In genomic region chr17:30707724-30708240, GRCh38 we compare ENCODE assay signal across 8 cellular contexts.
DNase-seq lines count a peak whose midpoint lies in the region; ATAC-seq, FAIRE-seq and TF ChIP-seq lines count a peak whose summit lies in the region.
"Not testable (repeated sequence)": the region's sequence is repeated elsewhere in the genome, so short reads cannot be mapped to it uniquely, and the experiment has no call there.

No MANE protein-coding gene starts in this region.

- CTCF ChIA-PET in Panc1 (lab: Charles Lee), result not testable (repeated sequence)

- WGBS in endodermal cell (ENCODE audit: insufficient coverage in 1 of 2, insufficient read length in 1 of 2), 2 experiments, result 0 to 3% methylated on average over 10 to 18 of the region's 18 CpGs

- peak overlapping the region; percentile 94 for H3K4me2 ChIP-seq in parathyroid adenoma (ENCODE audit: low read length)

- TSS peak; percentile 91 for BruUV-seq in Panc1 (replicated peaks; lab: Mats Ljungman, UMichigan)

- not testable (repeated sequence) for H3K27me3 ChIP-seq in Panc1 (ENCODE audit: control insufficient read depth, insufficient read depth, low read length); endodermal cell (ENCODE audit: control insufficient read depth, insufficient read depth, low read length, poor library complexity, severe bottlenecking); parathyroid adenoma (ENCODE audit: control insufficient read depth, insufficient read depth, low read length); vagina

- H3K9ac ChIP-seq in endodermal cell (ENCODE audit: extremely low read depth, low read length, poor library complexity, severe bottlenecking), result peak overlapping the region; percentile 78
- peak overlapping the region in 1 of 2 donors; percentile 46 for H3K9ac ChIP-seq in kidney (ENCODE audit: low read length in 2 of 2)
- H3K9ac ChIP-seq in parathyroid adenoma, result not testable (repeated sequence)

- peaks cover 19% of the 10 kb centered on the region for H3K4me1 Mint-ChIP-seq in activated T-helper 1 cell treated with anti-CD3 and anti-CD28 coated beads, Interleukin-12 subunit alpha, Interleukin-12 subunit beta, Interleukin-2, Interleukin-4 antibody, amounts not matched to agents 30 ng/mL and 10 ng/mL and 1 ng/mL, durations not matched to agents 14 hours and 24 hours and 36 hours (ENCODE audit: low read depth)
- peaks cover 27% of the 10 kb centered on the region for H3K4me1 Mint-ChIP-seq in endodermal cell

- peak; percentile 33; the same call in 1 of the 2 replicates for ATAC-seq in Panc1

- not testable (repeated sequence) for TF ChIP-seq POLR2A in vagina (IDR thresholded peaks at IDR 0.05)

- peak; percentile 75 for DNase-seq in G401 (ENCODE audit: low spot score)
- DNase-seq in Kasumi-1 (lab: John Stamatoyannopoulos, UW), result peak; percentile 59 to 79
- not testable (repeated sequence) for DNase-seq in Panc1 (ENCODE audit: low read depth, low spot score); activated T-helper 1 cell treated with anti-CD3 and anti-CD28 coated beads, Interleukin-12 subunit alpha, Interleukin-12 subunit beta, Interleukin-2, Interleukin-4 antibody, amounts not matched to agents 30 ng/mL and 10 ng/mL and 1 ng/mL, durations not matched to agents 14 hours and 24 hours and 36 hours (ENCODE audit: low spot score); endodermal cell; kidney; vagina (ENCODE audit: extremely low spot score in 2 of 2)

- H3K9me3 ChIP-seq in Panc1 (ENCODE audit: control insufficient read depth, insufficient read depth, low read depth, low read length); endodermal cell (ENCODE audit: control insufficient read depth, low read length); kidney (ENCODE audit: control insufficient read depth in 1 of 2, low read length in 2 of 2); parathyroid adenoma (ENCODE audit: control insufficient read depth, low read length); vagina: not testable (repeated sequence)

- peak overlapping the region; percentile 99 for H2AFZ ChIP-seq in parathyroid adenoma

- peaks cover 66% of the 10 kb centered on the region for H3K27me3 Mint-ChIP-seq in activated T-helper 1 cell treated with anti-CD3 and anti-CD28 coated beads, Interleukin-12 subunit alpha, Interleukin-12 subunit beta, Interleukin-2, Interleukin-4 antibody, amounts not matched to agents 30 ng/mL and 10 ng/mL and 1 ng/mL, durations not matched to agents 14 hours and 24 hours and 36 hours (ENCODE audit: insufficient read depth)
- H3K27me3 Mint-ChIP-seq in endodermal cell (ENCODE audit: insufficient read depth), result peaks cover 21% of the 10 kb centered on the region

- in situ Hi-C loops in G401 (cut with HindIII; ENCODE audit: low sequenced_read_pairs); Panc1 (cut with HindIII; ENCODE audit: low pct_unique_long_range_greater_than_20kb, low sequenced_read_pairs): not testable (repeated sequence)

- not testable (repeated sequence) for FAIRE-seq in kidney (lab: Jason Lieb, UNC)

- peak overlapping the region; percentile 68 to 70 for H3K4me3 ChIP-seq in Panc1 (ENCODE audit: low read depth in 2 of 2, low read length in 2 of 2)
- peak overlapping the region; percentile 87 for H3K4me3 ChIP-seq in endodermal cell (ENCODE audit: low read length)
- peak overlapping the region; percentile 65 to 71 for H3K4me3 ChIP-seq in kidney (ENCODE audit: low read length in 2 of 2)
- peak overlapping the region; percentile 84 for H3K4me3 ChIP-seq in parathyroid adenoma (ENCODE audit: low read depth, low read length)
- peak overlapping the region; percentile 76 to 83 for H3K4me3 ChIP-seq in vagina

- not testable (repeated sequence) for TF ChIP-seq CTCF in Panc1 (IDR thresholded peaks at IDR 0.05); endodermal cell (conservative IDR thresholded peaks at IDR 0.05); kidney (IDR thresholded peaks at IDR 0.05; ENCODE audit: borderline replicate concordance, extremely low read depth, insufficient read depth); parathyroid adenoma (IDR thresholded peaks at IDR 0.05); vagina (IDR thresholded peaks at IDR 0.05)

- peak overlapping the region; percentile 88 for H3K4me3 Mint-ChIP-seq in activated T-helper 1 cell treated with anti-CD3 and anti-CD28 coated beads, Interleukin-12 subunit alpha, Interleukin-12 subunit beta, Interleukin-2, Interleukin-4 antibody, amounts not matched to agents 30 ng/mL and 10 ng/mL and 1 ng/mL, durations not matched to agents 14 hours and 24 hours and 36 hours
- H3K4me3 Mint-ChIP-seq in endodermal cell, result peak overlapping the region; percentile 85

- intact Hi-C loops in Panc1 (cut with micrococcal nuclease; ENCODE audit: unreplicated experiment); activated T-helper 1 cell treated with anti-CD3 and anti-CD28 coated beads, Interleukin-12 subunit alpha, Interleukin-12 subunit beta, Interleukin-2, Interleukin-4 antibody, amounts not matched to agents 30 ng/mL and 10 ng/mL and 1 ng/mL, durations not matched to agents 14 hours and 24 hours and 36 hours (cut with micrococcal nuclease); kidney (cut with DNase I); vagina (cut with DNase I): not testable (repeated sequence)

- peak overlapping the region; percentile 86 for H3K27ac ChIP-seq in Panc1 (ENCODE audit: low read length)
- H3K27ac ChIP-seq in endodermal cell (ENCODE audit: low read depth, low read length), result peak overlapping the region; percentile 91
- H3K27ac ChIP-seq in kidney (ENCODE audit: low read depth in 2 of 2, low read length in 2 of 2), result not testable (repeated sequence)
- peak overlapping the region; percentile 87 for H3K27ac ChIP-seq in parathyroid adenoma
- peak overlapping the region; percentile 45 for H3K27ac ChIP-seq in vagina

- H3K27ac Mint-ChIP-seq in activated T-helper 1 cell treated with anti-CD3 and anti-CD28 coated beads, Interleukin-12 subunit alpha, Interleukin-12 subunit beta, Interleukin-2, Interleukin-4 antibody, amounts not matched to agents 30 ng/mL and 10 ng/mL and 1 ng/mL, durations not matched to agents 14 hours and 24 hours and 36 hours, result peak overlapping the region; percentile 71
- peak overlapping the region; percentile 98 for H3K27ac Mint-ChIP-seq in endodermal cell

- not testable (repeated sequence) for H3K36me3 ChIP-seq in Panc1 (ENCODE audit: control insufficient read depth, insufficient read depth, low read length); endodermal cell (ENCODE audit: control insufficient read depth, insufficient read depth, low read length); kidney (ENCODE audit: control insufficient read depth in 1 of 2, insufficient read depth in 2 of 2, low read length in 2 of 2); parathyroid adenoma (ENCODE audit: control insufficient read depth, insufficient read depth, low read length); vagina

- not testable (repeated sequence) for H3K9me3 Mint-ChIP-seq in activated T-helper 1 cell treated with anti-CD3 and anti-CD28 coated beads, Interleukin-12 subunit alpha, Interleukin-12 subunit beta, Interleukin-2, Interleukin-4 antibody, amounts not matched to agents 30 ng/mL and 10 ng/mL and 1 ng/mL, durations not matched to agents 14 hours and 24 hours and 36 hours; endodermal cell

- H3K36me3 Mint-ChIP-seq in activated T-helper 1 cell treated with anti-CD3 and anti-CD28 coated beads, Interleukin-12 subunit alpha, Interleukin-12 subunit beta, Interleukin-2, Interleukin-4 antibody, amounts not matched to agents 30 ng/mL and 10 ng/mL and 1 ng/mL, durations not matched to agents 14 hours and 24 hours and 36 hours (ENCODE audit: low read depth); endodermal cell (ENCODE audit: low read depth): not testable (repeated sequence)

- not testable (repeated sequence) for H3K4me1 ChIP-seq in Panc1 (ENCODE audit: control insufficient read depth, insufficient read depth, low read length); endodermal cell (ENCODE audit: control insufficient read depth, insufficient read depth, low read length); kidney (ENCODE audit: control insufficient read depth in 1 of 2, insufficient read depth in 1 of 2, low read depth in 1 of 2, low read length in 2 of 2); parathyroid adenoma
- peaks cover 48% of the 10 kb centered on the region for H3K4me1 ChIP-seq in vagina

- POLR2A ChIA-PET in Panc1 (lab: Charles Lee), result not testable (repeated sequence)

- H3K79me2 ChIP-seq in parathyroid adenoma, result not testable (repeated sequence)
